18 cellular contexts compared by ENCODE assay signal in the genomic region with DNA sequence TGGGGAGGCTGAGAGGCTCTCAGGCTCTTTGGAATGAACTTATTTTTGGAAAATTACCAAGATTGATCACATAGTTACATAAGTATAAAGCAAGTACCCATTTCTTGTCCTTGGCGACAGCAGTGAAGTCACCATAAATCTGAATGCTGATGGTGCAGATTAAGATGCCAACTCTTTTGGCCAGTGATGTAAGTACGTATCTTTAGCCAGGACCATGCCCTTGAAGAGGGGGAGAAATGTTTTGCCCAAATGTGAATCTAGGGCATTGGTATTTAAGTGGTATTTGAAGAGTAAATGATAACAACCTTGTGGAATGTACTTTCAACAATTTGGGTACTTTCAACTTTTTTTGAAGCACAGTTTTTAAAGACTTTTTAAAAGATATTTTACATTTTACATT.
DNase-seq lines count a peak whose midpoint lies in the region; ATAC-seq and TF ChIP-seq lines count a peak whose summit lies in the region.
"Had no signal": no experiment of that assay in that cellular context is flagged by ENCODE, and none has a peak within 500 bp of the region (broad histone marks: within the 10 kb centered on the region; RNA-seq: fewer than 3 reads in every experiment).

No MANE protein-coding gene starts in this region.

- DNase-seq in AG08395 (ENCODE audit: low spot score) (peak; percentile 35), LHCN-M2 (ENCODE audit: low read depth) (peak; percentile 35), chondrocyte (ENCODE audit: low spot score) (no peak), myocyte (ENCODE audit: low read depth) (peak; percentile 47), uterus (no peak), MM.1S (no peak)
- DNase-seq in activated CD4-positive, alpha-beta T cell treated with anti-CD3 and anti-CD28 coated beads for 36 hours: no peak
- DNase-seq in activated T-cell treated with anti-CD3 and anti-CD28 coated beads, Interleukin-2, amount 50 U/mL, for 72 hours: no peak
- DNase-seq: activated effector memory CD4-positive, alpha-beta T cell treated with Interleukin-2 at 50 U/mL for 16 hours; naive thymus-derived CD4-positive, alpha-beta T cell; NCI-H1930; NCI-H510A treated with DMSO at 0.1 percent for 48 hours; SHP77; upper lobe of left lung had no signal

- H3K4me3 ChIP-seq in uterus (no peak overlapping the region), MM.1S (ENCODE audit: low read length) (no peak overlapping the region)
- H3K4me3 ChIP-seq: upper lobe of left lung had no signal

- no peaks in the 10 kb centered on the region for H4K20me1 ChIP-seq in MM.1S (ENCODE audit: insufficient read depth, low read length)

- no peak overlapping the region for H3K4me2 ChIP-seq in MM.1S (ENCODE audit: low read depth, low read length)

- peaks cover 30% of the 10 kb centered on the region for H3K4me1 Mint-ChIP-seq in chondrocyte (ENCODE audit: low read depth)
- H3K4me1 Mint-ChIP-seq in activated CD4-positive, alpha-beta T cell treated with anti-CD3 and anti-CD28 coated beads for 36 hours: peaks cover 14% of the 10 kb centered on the region
- H3K4me1 Mint-ChIP-seq in activated T-cell treated with anti-CD3 and anti-CD28 coated beads, Interleukin-2, amount 50 U/mL, for 72 hours (ENCODE audit: low read depth): peaks cover 24% of the 10 kb centered on the region

- no peaks in the 10 kb centered on the region for H3K9me3 Mint-ChIP-seq in chondrocyte (ENCODE audit: low read depth)
- H3K9me3 Mint-ChIP-seq in activated CD4-positive, alpha-beta T cell treated with anti-CD3 and anti-CD28 coated beads for 36 hours (ENCODE audit: low read depth): peaks cover 4% of the 10 kb centered on the region
- peaks cover 0 to 2% of the 10 kb centered on the region in 2 donors for H3K9me3 Mint-ChIP-seq in activated T-cell treated with anti-CD3 and anti-CD28 coated beads, Interleukin-2, amount 50 U/mL, for 72 hours
- H3K9me3 Mint-ChIP-seq: stimulated activated effector memory CD8-positive, alpha-beta T cell treated with anti-CD3 and anti-CD28 coated beads, Interleukin-12 subunit alpha, Interleukin-12 subunit beta, amount 100 ng/mL, for 72 hours had no signal

- TF ChIP-seq CTCF in chondrocyte (IDR thresholded peaks at IDR 0.05) (no peak), uterus (IDR thresholded peaks at IDR 0.05) (no peak), MM.1S (IDR thresholded peaks at IDR 0.05; ENCODE audit: low read length) (no peak)

- TF ChIP-seq POLR2A in uterus (IDR thresholded peaks at IDR 0.05): no peak

- H3K4me3 Mint-ChIP-seq in chondrocyte (ENCODE audit: unreplicated experiment): no peak overlapping the region
- H3K4me3 Mint-ChIP-seq in activated CD4-positive, alpha-beta T cell treated with anti-CD3 and anti-CD28 coated beads for 36 hours: no peak overlapping the region
- no peak overlapping the region for H3K4me3 Mint-ChIP-seq in activated T-cell treated with anti-CD3 and anti-CD28 coated beads, Interleukin-2, amount 50 U/mL, for 72 hours
- H3K4me3 Mint-ChIP-seq: activated CD8-positive, alpha-beta memory T cell treated with anti-CD3 and anti-CD28 coated beads, Interleukin-2, amount 10 ng/mL, durations not matched to agents 7 days and 5 days; naive thymus-derived CD4-positive, alpha-beta T cell; stimulated activated effector memory CD8-positive, alpha-beta T cell treated with anti-CD3 and anti-CD28 coated beads, Interleukin-12 subunit alpha, Interleukin-12 subunit beta, amount 100 ng/mL, for 72 hours had no signal

- no peaks in the 10 kb centered on the region for H3K9me2 ChIP-seq in MM.1S (replicated peaks; ENCODE audit: insufficient read depth, low read length)

- ATAC-seq in activated CD4-positive, alpha-beta T cell treated with anti-CD3 and anti-CD28 coated beads for 36 hours: no peak
- ATAC-seq in activated T-cell treated with anti-CD3 and anti-CD28 coated beads, Interleukin-2, amount 50 U/mL, for 72 hours (replicated peaks in 1 of 2): no peak
- ATAC-seq: activated CD4-positive, CD25-positive, alpha-beta regulatory T cell treated with anti-CD3 and anti-CD28 coated beads, Interleukin-2, amount 50 U/mL, for 24 hours; activated CD8-positive, alpha-beta memory T cell treated with anti-CD3 and anti-CD28 coated beads, Interleukin-2, amount 10 ng/mL, durations not matched to agents 7 days and 5 days; naive thymus-derived CD4-positive, alpha-beta T cell; stimulated activated effector memory CD8-positive, alpha-beta T cell treated with anti-CD3 and anti-CD28 coated beads, Interleukin-12 subunit alpha, Interleukin-12 subunit beta, amount 100 ng/mL, for 72 hours had no signal

- intact Hi-C loops in activated CD4-positive, alpha-beta T cell treated with anti-CD3 and anti-CD28 coated beads for 36 hours (cut with DNase I, micrococcal nuclease): no loop called here
- intact Hi-C loops in uterus (cut with DNase I; ENCODE audit: low total_unique reads): no loop called here

- POLR2A ChIA-PET in activated CD4-positive, alpha-beta T cell treated with anti-CD3 and anti-CD28 coated beads for 36 hours (lab: Charles Lee): no interaction called here

- H3K36me3 Mint-ChIP-seq in chondrocyte (ENCODE audit: low read depth): no peaks in the 10 kb centered on the region
- no peaks in the 10 kb centered on the region for H3K36me3 Mint-ChIP-seq in activated CD4-positive, alpha-beta T cell treated with anti-CD3 and anti-CD28 coated beads for 36 hours (ENCODE audit: low read depth)
- no peaks in the 10 kb centered on the region for H3K36me3 Mint-ChIP-seq in activated T-cell treated with anti-CD3 and anti-CD28 coated beads, Interleukin-2, amount 50 U/mL, for 72 hours (ENCODE audit: insufficient read depth in 2 of 2)
- H3K36me3 Mint-ChIP-seq: activated CD8-positive, alpha-beta memory T cell treated with anti-CD3 and anti-CD28 coated beads, Interleukin-2, amount 10 ng/mL, durations not matched to agents 7 days and 5 days; naive thymus-derived CD4-positive, alpha-beta T cell; stimulated activated effector memory CD8-positive, alpha-beta T cell treated with anti-CD3 and anti-CD28 coated beads, Interleukin-12 subunit alpha, Interleukin-12 subunit beta, amount 100 ng/mL, for 72 hours had no signal

- H3K9me3 ChIP-seq in uterus (no peaks in the 10 kb centered on the region), MM.1S (replicated peaks; ENCODE audit: insufficient read depth, low read length) (no peaks in the 10 kb centered on the region)
- H3K9me3 ChIP-seq: upper lobe of left lung had no signal

- no peaks in the 10 kb centered on the region for H3K4me1 ChIP-seq in uterus
- H3K4me1 ChIP-seq in MM.1S (ENCODE audit: low read length): no peaks in the 10 kb centered on the region

- H3K79me2 ChIP-seq in MM.1S (ENCODE audit: low read length): no peaks in the 10 kb centered on the region

- peak overlapping the region; percentile 71 for H3K27ac Mint-ChIP-seq in chondrocyte (ENCODE audit: unreplicated experiment)
- H3K27ac Mint-ChIP-seq in activated CD4-positive, alpha-beta T cell treated with anti-CD3 and anti-CD28 coated beads for 36 hours: no peak overlapping the region
- no peak overlapping the region for H3K27ac Mint-ChIP-seq in activated T-cell treated with anti-CD3 and anti-CD28 coated beads, Interleukin-2, amount 50 U/mL, for 72 hours
- H3K27ac Mint-ChIP-seq: activated CD8-positive, alpha-beta memory T cell treated with anti-CD3 and anti-CD28 coated beads, Interleukin-2, amount 10 ng/mL, durations not matched to agents 7 days and 5 days; naive thymus-derived CD4-positive, alpha-beta T cell; progenitor cell of endocrine pancreas; stimulated activated effector memory CD8-positive, alpha-beta T cell treated with anti-CD3 and anti-CD28 coated beads, Interleukin-12 subunit alpha, Interleukin-12 subunit beta, amount 100 ng/mL, for 72 hours had no signal

- no peaks in the 10 kb centered on the region for H3K27me3 Mint-ChIP-seq in chondrocyte (ENCODE audit: low read depth)
- peaks cover 8% of the 10 kb centered on the region for H3K27me3 Mint-ChIP-seq in activated CD4-positive, alpha-beta T cell treated with anti-CD3 and anti-CD28 coated beads for 36 hours
- peaks cover 29% of the 10 kb centered on the region for H3K27me3 Mint-ChIP-seq in activated T-cell treated with anti-CD3 and anti-CD28 coated beads, Interleukin-2, amount 50 U/mL, for 72 hours (ENCODE audit: low read depth)
- H3K27me3 Mint-ChIP-seq: progenitor cell of endocrine pancreas had no signal

- H3K36me3 ChIP-seq in uterus: no peaks in the 10 kb centered on the region
- H3K36me3 ChIP-seq in MM.1S (replicated peaks; ENCODE audit: insufficient read depth, low read length): no peaks in the 10 kb centered on the region
- H3K36me3 ChIP-seq: upper lobe of left lung had no signal

- H3K27ac ChIP-seq in uterus: no peak overlapping the region
- H3K27ac ChIP-seq in MM.1S (ENCODE audit: low read length): no peak overlapping the region

- H2AFZ ChIP-seq in MM.1S (ENCODE audit: low read length): no peak overlapping the region

- H3F3A ChIP-seq in MM.1S (ENCODE audit: insufficient read depth, low read length): no peaks in the 10 kb centered on the region

- CTCF ChIA-PET in activated CD4-positive, alpha-beta T cell treated with anti-CD3 and anti-CD28 coated beads for 36 hours (lab: Charles Lee): no interaction called here

- H3K27me3 ChIP-seq in uterus (no peaks in the 10 kb centered on the region), MM.1S (replicated peaks; ENCODE audit: insufficient read depth, low read length) (no peaks in the 10 kb centered on the region)
- H3K27me3 ChIP-seq: upper lobe of left lung had no signal

- H3K9ac ChIP-seq in MM.1S (ENCODE audit: low read length): no peak overlapping the region

Comparison
In these comparisons a context has a peak if more than half of its experiments do, and no peak if none do; other contexts are left out.
1. DNase-seq: peak in AG08395 (single experiment), LHCN-M2 (single experiment) and myocyte (single experiment); none in chondrocyte (single experiment), activated CD4-positive, alpha-beta T cell treated with anti-CD3 and anti-CD28 coated beads for 36 hours (single experiment), uterus (0 of 2), MM.1S (single experiment) and activated T-cell treated with anti-CD3 and anti-CD28 coated beads, Interleukin-2, amount 50 U/mL, for 72 hours (0 of 2).